ENCODE assay signal across 36 cellular contexts in the genomic region with DNA sequence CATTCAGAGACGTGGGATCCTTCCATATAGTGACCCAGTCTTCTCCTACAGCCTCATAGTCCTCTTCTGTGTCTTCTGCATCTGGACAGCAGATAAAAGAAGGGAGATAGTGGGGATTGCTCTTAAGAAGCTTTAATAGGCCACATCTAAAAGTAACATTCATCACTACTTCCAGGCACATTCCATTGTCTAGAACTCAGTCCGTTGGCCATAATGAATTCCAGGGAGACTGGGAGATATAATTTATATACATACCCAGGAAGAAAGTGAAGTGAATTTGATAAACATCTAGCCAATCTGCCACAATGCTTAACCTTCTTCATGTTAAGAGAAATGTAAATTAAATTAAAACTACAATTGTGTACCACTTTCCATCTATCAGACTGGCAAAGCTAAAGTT. TPM values are rescaled to one million over a fixed set of nuclear protein-coding genes. Genes with fewer than 3 reads are reported as not detected.
"Had no signal": no experiment of that assay in that cellular context is flagged by ENCODE, and none has a peak within 500 bp of the region (broad histone marks: within the 10 kb centered on the region; RNA-seq: fewer than 3 reads in every experiment).

No MANE protein-coding gene starts in this region.

- H3K9me3 ChIP-seq: adrenal gland, ascending aorta, breast epithelium, colonic mucosa, esophagus squamous epithelium, gastroesophageal sphincter, heart right ventricle had no signal

- ATAC-seq: activated CD4-positive, CD25-positive, alpha-beta regulatory T cell treated with anti-CD3 and anti-CD28 coated beads, Interleukin-2, amount 50 U/mL, for 24 hours; activated CD8-positive, alpha-beta memory T cell treated with anti-CD3 and anti-CD28 coated beads, Interleukin-2, amount 10 ng/mL, durations not matched to agents 7 days and 5 days; activated CD8-positive, alpha-beta T cell treated with anti-CD3 and anti-CD28 coated beads, Interleukin-2, amount 10 ng/mL, durations not matched to agents 7 days and 5 days; activated naive CD8-positive, alpha-beta T cell treated with anti-CD3 and anti-CD28 coated beads, Interleukin-2, amount 50 U/mL, for 24 hours; gastroesophageal sphincter; heart right ventricle; T-helper 17 cell had no signal

- DNase-seq: activated B cell treated with CpG ODN at 0.5 μM for 24 hours; activated CD4-positive, alpha-beta memory T cell treated with anti-CD3 and anti-CD28 coated beads for 36 hours; activated CD4-positive, alpha-beta T cell treated with anti-CD3 and anti-CD28 coated beads, Interleukin-2, amount 10 ng/mL, durations not matched to agents 24 days and 14 days; activated CD8-positive, alpha-beta memory T cell treated with anti-CD3 and anti-CD28 coated beads, Interleukin-2, amount 10 ng/mL, durations not matched to agents 7 days and 5 days; activated CD8-positive, alpha-beta memory T cell treated with anti-CD3 and anti-CD28 coated beads, Interleukin-2, amount 50 U/mL, for 4 hours; activated CD8-positive, alpha-beta T cell treated with anti-CD3 and anti-CD28 coated beads, Interleukin-2, amount 10 ng/mL, durations not matched to agents 7 days and 5 days; activated effector memory CD4-positive, alpha-beta T cell treated with anti-CD3 and anti-CD28 coated beads, Interleukin-2, amount 50 U/mL, for 16 hours; activated naive CD4-positive, alpha-beta T cell treated with anti-CD3 and anti-CD28 coated beads for 36 hours; activated naive CD8-positive, alpha-beta T cell treated with anti-CD3 and anti-CD28 coated beads for 36 hours; activated naive CD8-positive, alpha-beta T cell treated with anti-CD3 and anti-CD28 coated beads, Interleukin-2, amount 50 U/mL, for 24 hours; activated T-cell treated with anti-CD3 and anti-CD28 coated beads, Interleukin-2, amount 50 U/mL, for 1 hour; activated T-cell treated with anti-CD3 and anti-CD28 coated beads, Interleukin-2, amount 50 U/mL, for 48 hours; adrenal gland; central memory CD4-positive, alpha-beta T cell; cerebellar nuclear complex; colonic mucosa; effector CD8-positive, alpha-beta T cell; esophagus squamous epithelium; foreskin melanocyte; heart right ventricle; T-helper 17 cell; T1000; WERI-Rb-1 had no signal

- H3K9me3 Mint-ChIP-seq: activated B cell treated with CpG ODN at 0.5 μM for 24 hours; activated CD4-positive, alpha-beta memory T cell treated with anti-CD3 and anti-CD28 coated beads for 36 hours; activated CD4-positive, alpha-beta T cell treated with anti-CD3 and anti-CD28 coated beads, Interleukin-2, amount 10 ng/mL, durations not matched to agents 24 days and 14 days; activated naive CD4-positive, alpha-beta T cell treated with anti-CD3 and anti-CD28 coated beads for 36 hours; activated naive CD4-positive, alpha-beta T cell treated with anti-CD3 and anti-CD28 coated beads, Interleukin-2, amount 50 U/mL, for 24 hours; activated naive CD8-positive, alpha-beta T cell treated with anti-CD3 and anti-CD28 coated beads for 36 hours; activated naive CD8-positive, alpha-beta T cell treated with anti-CD3 and anti-CD28 coated beads, Interleukin-2, amount 50 U/mL, for 24 hours; activated T-helper 1 cell treated with anti-CD3 and anti-CD28 coated beads, Interleukin-12 subunit alpha, Interleukin-12 subunit beta, Interleukin-2, Interleukin-4 antibody, amounts not matched to agents 30 ng/mL and 10 ng/mL and 1 ng/mL, durations not matched to agents 14 hours and 24 hours and 36 hours; activated T-helper 2 cell treated with anti-CD3 and anti-CD28 coated beads, Interferon-gamma antibody, Interleukin-2, Interleukin-4, amounts not matched to agents 10 μg/mL and 5 μg/mL and 100 μg/mL, durations not matched to agents 14 hours and 24 hours and 36 hours; brain; T-helper 2 cell treated with Interferon-gamma antibody and Interleukin-4, amounts not matched to agents 5 μg/mL and 100 μg/mL, for 36 hours had no signal

- H3K27ac Mint-ChIP-seq: activated B cell treated with CpG ODN at 0.5 μM for 24 hours; activated CD4-positive, alpha-beta memory T cell treated with anti-CD3 and anti-CD28 coated beads for 36 hours; activated CD4-positive, alpha-beta T cell treated with anti-CD3 and anti-CD28 coated beads, Interleukin-2, amount 10 ng/mL, durations not matched to agents 24 days and 14 days; activated CD8-positive, alpha-beta memory T cell treated with anti-CD3 and anti-CD28 coated beads, Interleukin-2, amount 10 ng/mL, durations not matched to agents 7 days and 5 days; activated CD8-positive, alpha-beta T cell treated with anti-CD3 and anti-CD28 coated beads, Interleukin-2, amount 10 ng/mL, durations not matched to agents 7 days and 5 days; activated naive CD4-positive, alpha-beta T cell treated with anti-CD3 and anti-CD28 coated beads for 36 hours; activated naive CD4-positive, alpha-beta T cell treated with anti-CD3 and anti-CD28 coated beads, Interleukin-2, amount 50 U/mL, for 24 hours; activated naive CD8-positive, alpha-beta T cell treated with anti-CD3 and anti-CD28 coated beads for 36 hours; activated naive CD8-positive, alpha-beta T cell treated with anti-CD3 and anti-CD28 coated beads, Interleukin-2, amount 50 U/mL, for 24 hours; activated T-helper 1 cell treated with anti-CD3 and anti-CD28 coated beads, Interleukin-12 subunit alpha, Interleukin-12 subunit beta, Interleukin-2, Interleukin-4 antibody, amounts not matched to agents 30 ng/mL and 10 ng/mL and 1 ng/mL, durations not matched to agents 14 hours and 24 hours and 36 hours; activated T-helper 2 cell treated with anti-CD3 and anti-CD28 coated beads, Interferon-gamma antibody, Interleukin-2, Interleukin-4, amounts not matched to agents 10 μg/mL and 5 μg/mL and 100 μg/mL, durations not matched to agents 14 hours and 24 hours and 36 hours; brain; T-helper 17 cell; T-helper 2 cell treated with Interferon-gamma antibody and Interleukin-4, amounts not matched to agents 5 μg/mL and 100 μg/mL, for 36 hours had no signal

- H3K4me3 ChIP-seq: adrenal gland, ascending aorta, breast epithelium, cardiac muscle cell, colonic mucosa, esophagus squamous epithelium, gastroesophageal sphincter, heart right ventricle had no signal

- H3K27me3 ChIP-seq: adrenal gland, ascending aorta, breast epithelium, cardiac muscle cell, colonic mucosa, esophagus squamous epithelium, gastroesophageal sphincter, heart right ventricle had no signal

- H3K27me3 Mint-ChIP-seq: activated B cell treated with CpG ODN at 0.5 μM for 24 hours; activated CD4-positive, alpha-beta memory T cell treated with anti-CD3 and anti-CD28 coated beads for 36 hours; activated CD4-positive, alpha-beta T cell treated with anti-CD3 and anti-CD28 coated beads, Interleukin-2, amount 10 ng/mL, durations not matched to agents 24 days and 14 days; activated CD8-positive, alpha-beta memory T cell treated with anti-CD3 and anti-CD28 coated beads, Interleukin-2, amount 10 ng/mL, durations not matched to agents 7 days and 5 days; activated naive CD4-positive, alpha-beta T cell treated with anti-CD3 and anti-CD28 coated beads, Interleukin-2, amount 50 U/mL, for 24 hours; activated naive CD8-positive, alpha-beta T cell treated with anti-CD3 and anti-CD28 coated beads for 36 hours; activated naive CD8-positive, alpha-beta T cell treated with anti-CD3 and anti-CD28 coated beads, Interleukin-2, amount 50 U/mL, for 24 hours; brain; T-helper 17 cell had no signal

- H3K36me3 ChIP-seq: adrenal gland, breast epithelium, cardiac muscle cell, colonic mucosa, WERI-Rb-1 had no signal

- H3K4me1 ChIP-seq: adrenal gland, ascending aorta, breast epithelium, colonic mucosa, esophagus squamous epithelium, gastroesophageal sphincter had no signal

- H3K4me3 Mint-ChIP-seq: activated B cell treated with CpG ODN at 0.5 μM for 24 hours; activated CD4-positive, alpha-beta memory T cell treated with anti-CD3 and anti-CD28 coated beads for 36 hours; activated CD4-positive, alpha-beta T cell treated with anti-CD3 and anti-CD28 coated beads, Interleukin-2, amount 10 ng/mL, durations not matched to agents 24 days and 14 days; activated CD8-positive, alpha-beta memory T cell treated with anti-CD3 and anti-CD28 coated beads, Interleukin-2, amount 10 ng/mL, durations not matched to agents 7 days and 5 days; activated CD8-positive, alpha-beta T cell treated with anti-CD3 and anti-CD28 coated beads, Interleukin-2, amount 10 ng/mL, durations not matched to agents 7 days and 5 days; activated naive CD4-positive, alpha-beta T cell treated with anti-CD3 and anti-CD28 coated beads for 36 hours; activated naive CD4-positive, alpha-beta T cell treated with anti-CD3 and anti-CD28 coated beads, Interleukin-2, amount 50 U/mL, for 24 hours; activated naive CD8-positive, alpha-beta T cell treated with anti-CD3 and anti-CD28 coated beads for 36 hours; activated naive CD8-positive, alpha-beta T cell treated with anti-CD3 and anti-CD28 coated beads, Interleukin-2, amount 50 U/mL, for 24 hours; activated T-helper 1 cell treated with anti-CD3 and anti-CD28 coated beads, Interleukin-12 subunit alpha, Interleukin-12 subunit beta, Interleukin-2, Interleukin-4 antibody, amounts not matched to agents 30 ng/mL and 10 ng/mL and 1 ng/mL, durations not matched to agents 14 hours and 24 hours and 36 hours; brain; T-helper 17 cell; T-helper 2 cell treated with Interferon-gamma antibody and Interleukin-4, amounts not matched to agents 5 μg/mL and 100 μg/mL, for 36 hours had no signal

- H3K36me3 Mint-ChIP-seq: activated naive CD8-positive, alpha-beta T cell treated with anti-CD3 and anti-CD28 coated beads for 36 hours had no signal

- H3K4me1 Mint-ChIP-seq: activated B cell treated with CpG ODN at 0.5 μM for 24 hours; activated CD8-positive, alpha-beta memory T cell treated with anti-CD3 and anti-CD28 coated beads, Interleukin-2, amount 10 ng/mL, durations not matched to agents 7 days and 5 days; activated naive CD8-positive, alpha-beta T cell treated with anti-CD3 and anti-CD28 coated beads for 36 hours; activated naive CD8-positive, alpha-beta T cell treated with anti-CD3 and anti-CD28 coated beads, Interleukin-2, amount 50 U/mL, for 24 hours; brain had no signal

- H3K27ac ChIP-seq: adrenal gland, ascending aorta, breast epithelium, cardiac muscle cell, colonic mucosa, epithelial cell of prostate, esophagus squamous epithelium, gastroesophageal sphincter, heart right ventricle, WERI-Rb-1 had no signal

RNA-seq across cellular contexts. Expression of a gene that starts 55.2 kb away (rescaled TPM):
- total RNA-seq: activated B cell treated with CpG ODN at 0.5 μM for 24 hours; activated CD4-positive, alpha-beta memory T cell treated with anti-CD3 and anti-CD28 coated beads for 36 hours; activated CD4-positive, alpha-beta T cell treated with anti-CD3 and anti-CD28 coated beads, Interleukin-2, amount 10 ng/mL, durations not matched to agents 24 days and 14 days; activated CD8-positive, alpha-beta memory T cell treated with anti-CD3 and anti-CD28 coated beads for 36 hours; activated naive CD4-positive, alpha-beta T cell treated with anti-CD3 and anti-CD28 coated beads for 36 hours; activated naive CD8-positive, alpha-beta T cell treated with anti-CD3 and anti-CD28 coated beads for 36 hours; activated T-helper 1 cell treated with anti-CD3 and anti-CD28 coated beads, Interleukin-12 subunit alpha, Interleukin-12 subunit beta, Interleukin-2, Interleukin-4 antibody, amounts not matched to agents 30 ng/mL and 10 ng/mL and 1 ng/mL, durations not matched to agents 14 hours and 24 hours and 36 hours; activated T-helper 2 cell treated with anti-CD3 and anti-CD28 coated beads, Interferon-gamma antibody, Interleukin-2, Interleukin-4, amounts not matched to agents 10 μg/mL and 5 μg/mL and 100 μg/mL, durations not matched to agents 14 hours and 24 hours and 36 hours; ascending aorta had no signal
- polyA plus RNA-seq: cardiac muscle cell, esophagus had no signal
